ENCODE assay signal across 21 cellular contexts in the genomic region with DNA sequence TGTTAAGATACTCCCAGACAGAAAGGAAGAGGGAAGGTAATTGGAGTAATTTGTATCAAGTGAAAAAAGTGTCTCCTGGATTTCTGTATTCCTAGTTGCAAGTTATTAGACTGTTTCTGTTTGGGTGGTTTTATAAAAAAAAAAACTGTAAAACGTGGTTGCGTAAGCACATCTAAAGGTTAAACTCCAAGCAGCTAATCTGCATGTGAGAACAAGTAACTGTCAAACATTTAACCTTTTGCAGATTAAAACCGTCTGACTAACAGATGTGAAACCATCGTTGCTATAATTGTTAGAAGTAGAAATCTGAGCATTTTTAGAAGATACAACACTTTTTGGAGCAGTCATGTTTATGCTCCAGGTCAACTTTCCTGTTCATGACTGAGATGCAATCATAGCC.
DNase-seq lines count a peak whose midpoint lies in the region; ATAC-seq, FAIRE-seq and TF ChIP-seq lines count a peak whose summit lies in the region.
"Had no signal": no experiment of that assay in that cellular context is flagged by ENCODE, and none has a peak within 500 bp of the region (broad histone marks: within the 10 kb centered on the region; RNA-seq: fewer than 3 reads in every experiment).

No MANE protein-coding gene starts in this region.

- no peak overlapping the region for H3K27ac ChIP-seq in small intestine (ENCODE audit: low read depth in 1 of 2, low read length in 1 of 2)
- H3K27ac ChIP-seq: foreskin keratinocyte, SJSA1, testis had no signal

- H3K4me1 ChIP-seq in small intestine (ENCODE audit: control insufficient read depth in 2 of 2, insufficient read depth in 1 of 2, low read depth in 1 of 2, low read length in 1 of 2): no peaks in the 10 kb centered on the region
- H3K4me1 ChIP-seq: foreskin keratinocyte, SJSA1 had no signal

- H3K4me3 ChIP-seq in fibroblast of the aortic adventitia (ENCODE audit: low read depth, low read length) (no peak overlapping the region), small intestine (ENCODE audit: low read depth in 1 of 2, low read length in 2 of 2) (no peak overlapping the region)
- H3K4me3 ChIP-seq: SJSA1, testis had no signal

- peak; percentile 58 to 76 for ATAC-seq in activated naive CD4-positive, alpha-beta T cell treated with anti-CD3 and anti-CD28 coated beads, Interleukin-2, amount 50 U/mL, for 72 hours
- ATAC-seq in T-helper 17 cell (no peak), GM21723 (IDR thresholded peaks at IDR 0.05; ENCODE audit: unreplicated experiment) (no peak), GM21515 (IDR thresholded peaks at IDR 0.05; ENCODE audit: unreplicated experiment) (no peak)
- ATAC-seq: foreskin keratinocyte had no signal

- H3K9me3 ChIP-seq in T-helper 17 cell (ENCODE audit: control insufficient read depth, low read length, poor library complexity, severe bottlenecking): no peaks in the 10 kb centered on the region
- H3K9me3 ChIP-seq in small intestine (ENCODE audit: control insufficient read depth, low read depth): no peaks in the 10 kb centered on the region
- H3K9me3 ChIP-seq: SJSA1, testis had no signal

- no peaks in the 10 kb centered on the region for H3K9me3 Mint-ChIP-seq in activated naive CD4-positive, alpha-beta T cell treated with anti-CD3 and anti-CD28 coated beads, Interleukin-2, amount 50 U/mL, for 72 hours
- no peaks in the 10 kb centered on the region for H3K9me3 Mint-ChIP-seq in activated naive CD4-positive, alpha-beta T cell treated with anti-CD3 and anti-CD28 coated beads for 36 hours
- H3K9me3 Mint-ChIP-seq: T-helper 2 cell treated with Interferon-gamma antibody and Interleukin-4, amounts not matched to agents 5 μg/mL and 100 μg/mL, for 36 hours had no signal

- CTCF ChIA-PET in activated naive CD4-positive, alpha-beta T cell treated with anti-CD3 and anti-CD28 coated beads for 36 hours (lab: Charles Lee): interaction anchor here (0.8 kb wide), 1 partner anchor 10 kb away, joined by 4 read pairs; no protein-coding TSS in a partner anchor

- FAIRE-seq in small intestine (lab: Jason Lieb, UNC): no peak

- intact Hi-C loops in activated naive CD4-positive, alpha-beta T cell treated with anti-CD3 and anti-CD28 coated beads for 36 hours (cut with micrococcal nuclease): no loop called here

- WGBS in small intestine, 3 donors: 7 to 38% (median 25%) methylated on average over 4 of the region's 4 CpGs

- H3K4me3 Mint-ChIP-seq in activated naive CD4-positive, alpha-beta T cell treated with anti-CD3 and anti-CD28 coated beads for 36 hours: no peak overlapping the region
- peak overlapping the region; percentile 7 for H3K4me3 Mint-ChIP-seq in T-helper 17 cell
- H3K4me3 Mint-ChIP-seq: brain; T-helper 2 cell treated with Interferon-gamma antibody and Interleukin-4, amounts not matched to agents 5 μg/mL and 100 μg/mL, for 36 hours had no signal

- H3K27me3 Mint-ChIP-seq in activated naive CD4-positive, alpha-beta T cell treated with anti-CD3 and anti-CD28 coated beads for 36 hours (ENCODE audit: low read depth): no peaks in the 10 kb centered on the region
- H3K27me3 Mint-ChIP-seq in T-helper 17 cell: peaks cover 23% of the 10 kb centered on the region

- H3K4me1 Mint-ChIP-seq in activated naive CD4-positive, alpha-beta T cell treated with anti-CD3 and anti-CD28 coated beads for 36 hours (ENCODE audit: low read depth): peaks cover 27% of the 10 kb centered on the region
- H3K4me1 Mint-ChIP-seq in T-helper 17 cell: peaks cover 3% of the 10 kb centered on the region

- H3K36me3 Mint-ChIP-seq in activated naive CD4-positive, alpha-beta T cell treated with anti-CD3 and anti-CD28 coated beads, Interleukin-2, amount 50 U/mL, for 72 hours: no peaks in the 10 kb centered on the region
- no peaks in the 10 kb centered on the region for H3K36me3 Mint-ChIP-seq in activated naive CD4-positive, alpha-beta T cell treated with anti-CD3 and anti-CD28 coated beads for 36 hours (ENCODE audit: low read depth)
- peaks cover 2% of the 10 kb centered on the region for H3K36me3 Mint-ChIP-seq in T-helper 17 cell (ENCODE audit: low read depth)

- H3K27ac Mint-ChIP-seq in activated naive CD4-positive, alpha-beta T cell treated with anti-CD3 and anti-CD28 coated beads, Interleukin-2, amount 50 U/mL, for 72 hours: no peak overlapping the region
- H3K27ac Mint-ChIP-seq in activated naive CD4-positive, alpha-beta T cell treated with anti-CD3 and anti-CD28 coated beads for 36 hours: no peak overlapping the region
- H3K27ac Mint-ChIP-seq in T-helper 17 cell: no peak overlapping the region
- H3K27ac Mint-ChIP-seq: T-helper 2 cell treated with Interferon-gamma antibody and Interleukin-4, amounts not matched to agents 5 μg/mL and 100 μg/mL, for 36 hours had no signal

- H3K36me3 ChIP-seq in small intestine (ENCODE audit: control insufficient read depth in 2 of 2, insufficient read depth in 2 of 2, low read length in 2 of 2): no peaks in the 10 kb centered on the region
- H3K36me3 ChIP-seq: SJSA1 had no signal

- DNase-seq in activated naive CD4-positive, alpha-beta T cell treated with anti-CD3 and anti-CD28 coated beads, Interleukin-2, amount 50 U/mL, for 72 hours (ENCODE audit: low spot score in 2 of 2): no peak
- DNase-seq in activated naive CD4-positive, alpha-beta T cell treated with anti-CD3 and anti-CD28 coated beads for 36 hours: no peak
- DNase-seq in T-helper 17 cell (no peak), fibroblast of the aortic adventitia (ENCODE audit: low read depth) (peak; percentile 3), small intestine (peak; percentile 50), KG1 (lab: John Stamatoyannopoulos, UW) (no peak)
- DNase-seq: activated CD4-positive, alpha-beta T cell treated with anti-CD3 and anti-CD28 coated beads for 4 hours; activated CD8-positive, alpha-beta memory T cell treated with anti-CD3 and anti-CD28 coated beads, Interleukin-2, amount 50 U/mL, for 48 hours; foreskin keratinocyte; left cardiac atrium; NCI-H1048; NCI-H2029 treated with DMSO at 0.1 percent for 48 hours; NCI-H510A treated with DMSO at 0.1 percent for 48 hours; occipital lobe; OCI-M1; testis had no signal

- TF ChIP-seq CTCF in fibroblast of the aortic adventitia (IDR thresholded peaks at IDR 0.05; ENCODE audit: insufficient read depth, low read length): no peak

- no peaks in the 10 kb centered on the region for H3K27me3 ChIP-seq in small intestine (ENCODE audit: control insufficient read depth in 2 of 2, insufficient read depth in 2 of 2, low read length in 2 of 2)
- H3K27me3 ChIP-seq: foreskin keratinocyte, SJSA1, testis had no signal

Comparison
In these comparisons a context has a peak if more than half of its experiments do, and no peak if none do; other contexts are left out.
1. ATAC-seq: peak in activated naive CD4-positive, alpha-beta T cell treated with anti-CD3 and anti-CD28 coated beads, Interleukin-2, amount 50 U/mL, for 72 hours (2 of 2); none in T-helper 17 cell (single experiment), GM21723 (single experiment) and GM21515 (single experiment).
2. DNase-seq: peak in fibroblast of the aortic adventitia (single experiment) and small intestine (single experiment); none in activated naive CD4-positive, alpha-beta T cell treated with anti-CD3 and anti-CD28 coated beads, Interleukin-2, amount 50 U/mL, for 72 hours (0 of 2), activated naive CD4-positive, alpha-beta T cell treated with anti-CD3 and anti-CD28 coated beads for 36 hours (single experiment), T-helper 17 cell (0 of 3) and KG1 (single experiment).